In the genomic region with DNA sequence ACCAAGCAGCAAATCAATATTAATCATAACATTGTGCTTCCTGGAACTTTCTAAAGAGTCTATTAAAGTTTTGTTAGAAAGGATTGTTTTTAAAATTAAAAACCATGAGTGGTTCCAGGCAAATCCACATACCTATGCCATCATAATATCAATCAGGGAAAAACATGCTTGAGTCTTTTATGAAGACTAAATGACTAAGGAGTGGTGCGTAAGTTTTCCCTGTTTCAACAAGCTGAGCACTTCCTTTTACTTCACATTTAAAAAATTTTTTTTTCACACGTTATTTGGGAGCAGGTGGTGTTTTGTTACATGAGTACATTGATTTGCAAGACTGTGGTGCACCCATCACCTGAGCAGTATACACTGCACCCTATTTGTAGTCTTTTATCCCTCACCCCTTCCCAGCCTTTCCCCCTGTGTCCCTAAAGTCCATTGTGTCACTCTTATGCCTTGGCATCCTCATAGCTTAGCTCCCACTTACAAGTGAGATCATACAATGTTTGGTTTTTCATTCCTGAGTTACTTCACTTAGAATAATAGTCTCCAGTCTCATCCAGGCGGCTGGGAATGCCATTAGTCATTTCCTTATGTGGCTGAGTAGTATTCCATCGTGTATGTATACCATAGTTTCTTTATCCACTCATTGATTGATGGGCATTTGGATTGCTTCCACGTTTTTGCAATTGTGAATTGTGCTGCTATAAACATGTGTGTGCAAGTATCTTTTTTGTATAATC, we compare ENCODE assay signal across 18 cellular contexts.
DNase-seq lines count a peak whose midpoint lies in the region; ATAC-seq and TF ChIP-seq lines count a peak whose summit lies in the region.
"Had no signal": no experiment of that assay in that cellular context is flagged by ENCODE, and none has a peak within 500 bp of the region (broad histone marks: within the 10 kb centered on the region; RNA-seq: fewer than 3 reads in every experiment).

No MANE protein-coding gene starts in this region.

- no peak overlapping the region for H3K18ac ChIP-seq in mesenchymal stem cell (ENCODE audit: low read depth in 1 of 2, low read length in 2 of 2)

- no peak overlapping the region for H2AK5ac ChIP-seq in mesenchymal stem cell (ENCODE audit: low read length, severe bottlenecking)

- intact Hi-C loops in PC-3 (cut with micrococcal nuclease) = loop anchor here (5.0 kb wide), 1 partner anchor 126 kb away; no protein-coding TSS in a partner anchor
- intact Hi-C loops in Right ventricle myocardium superior (cut with DNase I) = no loop called here

- no peak overlapping the region for H2BK15ac ChIP-seq in mesenchymal stem cell (ENCODE audit: low read depth, poor library complexity, severe bottlenecking)

- H3K36me3 ChIP-seq in PC-3 (ENCODE audit: low read depth, low read length) (no peaks in the 10 kb centered on the region), mesenchymal stem cell (ENCODE audit: control insufficient read depth in 1 of 2, insufficient read depth in 2 of 2, low read depth in 1 of 2, low read length in 2 of 2) (no peaks in the 10 kb centered on the region)
- H3K36me3 ChIP-seq: ovary had no signal

- H2AFZ ChIP-seq in PC-3 (ENCODE audit: low read length) (0 out of 2 replicates have a peak overlapping the region, but pooled peaks have one; percentile 36), mesenchymal stem cell (ENCODE audit: low read depth, low read length) (no peak overlapping the region)

- no peak overlapping the region for H2BK12ac ChIP-seq in mesenchymal stem cell (ENCODE audit: low read length in 2 of 2)

- no peak overlapping the region for H3K4me3 ChIP-seq in PC-3 (ENCODE audit: low read length)
- no peak overlapping the region for H3K4me3 ChIP-seq in choroid plexus epithelial cell (ENCODE audit: low read depth, low read length)
- no peak overlapping the region for H3K4me3 ChIP-seq in mesenchymal stem cell (ENCODE audit: insufficient read depth in 1 of 2, low read depth in 1 of 2, low read length in 2 of 2)
- H3K4me3 ChIP-seq: ovary had no signal

- no peaks in the 10 kb centered on the region for H3K9me2 ChIP-seq in PC-3 (replicated peaks; ENCODE audit: low read length)

- H3K27ac ChIP-seq in PC-3 (ENCODE audit: low read length) (peak overlapping the region; percentile 91), mesenchymal stem cell (ENCODE audit: low read length, poor library complexity, severe bottlenecking) (peak overlapping the region; percentile 83)
- H3K27ac ChIP-seq: KMS-11, ovary had no signal

- no TSS peak for BruUV-seq in PC-3 (replicated peaks; lab: Mats Ljungman, UMichigan)

- H3K4ac ChIP-seq in mesenchymal stem cell (ENCODE audit: low read depth in 1 of 2, low read length in 2 of 2) = no peak overlapping the region

- H4K20me1 ChIP-seq in PC-3 (ENCODE audit: low read length) = no peaks in the 10 kb centered on the region

- ATAC-seq in PC-3 (peak; percentile 91), Right ventricle myocardium superior (ENCODE audit: poor library complexity) (no peak)
- ATAC-seq: activated naive CD4-positive, alpha-beta T cell treated with anti-CD3 and anti-CD28 coated beads, Interleukin-2, amount 50 U/mL, for 72 hours; Panc1 had no signal

- no peak overlapping the region for H3K23ac ChIP-seq in mesenchymal stem cell (ENCODE audit: low read length in 2 of 2)

- POLR2A ChIA-PET in PC-3 (lab: Charles Lee; ENCODE audit: unreplicated experiment) = interaction anchor here (0.5 kb wide), 1 partner anchor 153 kb away, joined by 3 read pairs; no protein-coding TSS in a partner anchor

- H3K79me2 ChIP-seq in PC-3 (ENCODE audit: low read length) = no peaks in the 10 kb centered on the region

- 0% methylated on average over 3 of the region's 5 CpGs for WGBS in mesenchymal stem cell

- peak overlapping the region; percentile 23 for H3K9ac ChIP-seq in PC-3 (ENCODE audit: low read length)
- H3K9ac ChIP-seq in mesenchymal stem cell (ENCODE audit: low read length) = peak overlapping the region; percentile 11
- H3K9ac ChIP-seq: KMS-11 had no signal

- no peak overlapping the region for H3K14ac ChIP-seq in mesenchymal stem cell (ENCODE audit: low read length in 2 of 2)

- H3K27me3 ChIP-seq in PC-3 (ENCODE audit: low read length) (no peaks in the 10 kb centered on the region), mesenchymal stem cell (ENCODE audit: control insufficient read depth in 1 of 2, insufficient read depth in 1 of 2, low read length in 2 of 2) (no peaks in the 10 kb centered on the region)
- H3K27me3 ChIP-seq: ovary had no signal

- in situ Hi-C loops in Caki2 (cut with HindIII; ENCODE audit: low pct_unique_long_range_greater_than_20kb, low sequenced_read_pairs) = no loop called here

- H2BK5ac ChIP-seq in mesenchymal stem cell (ENCODE audit: low read depth, low read length, poor library complexity, severe bottlenecking) = no peak overlapping the region

- CTCF ChIA-PET in PC-3 (lab: Charles Lee) = no interaction called here

- peaks cover 21% of the 10 kb centered on the region for H3K4me1 ChIP-seq in PC-3 (ENCODE audit: insufficient read depth, low read length)
- H3K4me1 ChIP-seq in mesenchymal stem cell (ENCODE audit: control insufficient read depth, insufficient read depth, low read depth, low read length) = no peaks in the 10 kb centered on the region

- no peak for TF ChIP-seq CTCF in PC-3 (conservative IDR thresholded peaks at IDR 0.05; ENCODE audit: low read depth, low read length)
- no peak for TF ChIP-seq CTCF in choroid plexus epithelial cell (conservative IDR thresholded peaks at IDR 0.05; ENCODE audit: low read depth, low read length)

- no peak overlapping the region for H2BK120ac ChIP-seq in mesenchymal stem cell (ENCODE audit: low read depth, low read length)

- peaks cover 5% of the 10 kb centered on the region for H3F3A ChIP-seq in PC-3 (ENCODE audit: low read length, unreplicated experiment)

- H3K79me1 ChIP-seq in mesenchymal stem cell (replicated peaks; ENCODE audit: low read length, poor library complexity, severe bottlenecking) = no peaks in the 10 kb centered on the region

- H4K91ac ChIP-seq in mesenchymal stem cell (ENCODE audit: low read length) = no peak overlapping the region

- H3K4me2 ChIP-seq in PC-3 (ENCODE audit: low read length) (peak overlapping the region; percentile 9), mesenchymal stem cell (ENCODE audit: low read length, poor library complexity, severe bottlenecking) (no peak overlapping the region)
- H3K4me2 ChIP-seq: KMS-11 had no signal

- DNase-seq in Caki2 (ENCODE audit: low read depth) (peak; percentile 69), PC-3 (peak; percentile 89), choroid plexus epithelial cell (ENCODE audit: low read depth) (peak; percentile 58), mesenchymal stem cell (peak; percentile 90), NCI-H2227 (lab: John Stamatoyannopoulos, UW; ENCODE audit: unreplicated experiment) (no peak), Right ventricle myocardium superior (no peak), NCI-H146 (lab: John Stamatoyannopoulos, UW) (no peak)
- DNase-seq in stimulated activated CD4-positive, alpha-beta T cell treated with anti-CD3 and anti-CD28 coated beads, Interleukin-2, amount 100 ng/mL, for 48 hours = no peak
- DNase-seq: activated CD4-positive, CD25-positive, alpha-beta regulatory T cell treated with anti-CD3 and anti-CD28 coated beads, Interleukin-2, amount 50 U/mL, for 72 hours; activated T-cell treated with anti-CD3 and anti-CD28 coated beads for 4 hours; HCEC 1CT; immature natural killer cell; NCI-H187; NCI-H524 treated with DMSO at 0.1 percent for 48 hours; ovary had no signal

- H4K8ac ChIP-seq in mesenchymal stem cell (ENCODE audit: low read length) = no peak overlapping the region

- no peaks in the 10 kb centered on the region for H3K9me3 ChIP-seq in PC-3 (ENCODE audit: low read length)
- H3K9me3 ChIP-seq in mesenchymal stem cell (ENCODE audit: control insufficient read depth, low read length) = peaks cover 21% of the 10 kb centered on the region
- H3K9me3 ChIP-seq: ovary had no signal

Comparison
In these comparisons a context has a peak if more than half of its experiments do, and no peak if none do; other contexts are left out.
1. DNase-seq: peak in Caki2 (single experiment), PC-3 (single experiment), choroid plexus epithelial cell (single experiment) and mesenchymal stem cell (single experiment); none in NCI-H2227 (single experiment), stimulated activated CD4-positive, alpha-beta T cell treated with anti-CD3 and anti-CD28 coated beads, Interleukin-2, amount 100 ng/mL, for 48 hours (0 of 2), Right ventricle myocardium superior (single experiment) and NCI-H146 (single experiment).